27 cellular contexts compared by ENCODE assay signal in genomic region chr14:101903111-101903561, GRCh38.
DNase-seq lines count a peak whose midpoint lies in the region; FAIRE-seq and TF ChIP-seq lines count a peak whose summit lies in the region.
"Had no signal": no experiment of that assay in that cellular context is flagged by ENCODE, and none has a peak within 500 bp of the region (broad histone marks: within the 10 kb centered on the region; RNA-seq: fewer than 3 reads in every experiment).

No MANE protein-coding gene starts in this region.

- FAIRE-seq in GM12891 (lab: Jason Lieb, UNC), result no peak
- FAIRE-seq: kidney, RCC 7860 had no signal

- peaks cover 94% of the 10 kb centered on the region for H3K36me3 Mint-ChIP-seq in activated T-cell treated with anti-CD3 and anti-CD28 coated beads, Interleukin-2, amount 50 U/mL, for 24 hours (ENCODE audit: low read depth)
- peaks cover 75% of the 10 kb centered on the region for H3K36me3 Mint-ChIP-seq in activated CD4-positive, alpha-beta memory T cell treated with anti-CD3 and anti-CD28 coated beads, Interleukin-2, amount 10 ng/mL, durations not matched to agents 7 days and 5 days (ENCODE audit: low read depth)

- no peak overlapping the region for H3K27ac ChIP-seq in substantia nigra (ENCODE audit: low read depth, low read length, poor library complexity, severe bottlenecking)
- H3K27ac ChIP-seq: skin epidermis, stomach, upper lobe of right lung had no signal

- no peak for TF ChIP-seq POLR2A in GM12891 (IDR thresholded peaks at IDR 0.05; ENCODE audit: low read depth, low read length)

- peak overlapping the region; percentile 71 for H3K27ac Mint-ChIP-seq in activated T-cell treated with anti-CD3 and anti-CD28 coated beads, Interleukin-2, amount 50 U/mL, for 24 hours
- H3K27ac Mint-ChIP-seq in activated CD4-positive, alpha-beta memory T cell treated with anti-CD3 and anti-CD28 coated beads, Interleukin-2, amount 10 ng/mL, durations not matched to agents 7 days and 5 days, result no peak overlapping the region
- H3K27ac Mint-ChIP-seq: activated B cell treated with CpG ODN at 0.5 μM for 24 hours had no signal

- peak; percentile 13 for DNase-seq in activated T-cell treated with anti-CD3 and anti-CD28 coated beads, Interleukin-2, amount 50 U/mL, for 24 hours
- DNase-seq in activated T-cell treated with anti-CD3 and anti-CD28 coated beads, Interleukin-2, amount 50 U/mL, for 1 hour, result no peak
- DNase-seq in globus pallidus (ENCODE audit: low spot score), result peak; percentile 77
- peak; percentile 78 for DNase-seq in mesenteric fat pad (ENCODE audit: low spot score)
- DNase-seq in substantia nigra (lab: John Stamatoyannopoulos, UW), result peak in 43 of 49 donors; percentile 5 to 88 (median 68)
- no peak for DNase-seq in EL
- no peak for DNase-seq in GM12891 (ENCODE audit: insufficient read length, low spot score)
- DNase-seq in activated CD4-positive, alpha-beta memory T cell treated with anti-CD3 and anti-CD28 coated beads, Interleukin-2, amount 10 ng/mL, durations not matched to agents 7 days and 5 days, result no peak
- DNase-seq: activated B cell treated with CpG ODN at 0.5 μM for 24 hours; activated CD4-positive, alpha-beta T cell treated with anti-CD3 and anti-CD28 coated beads, Interleukin-2, amount 50 U/mL, for 48 hours; activated T-cell treated with anti-CD3 and anti-CD28 coated beads, Interleukin-2, amount 50 U/mL, for 4 hours; BE2C; Caco-2; dermis blood vessel endothelial cell; Kasumi-1; kidney; mesenchymal stem cell; natural killer cell; NCI-H1092 treated with DMSO at 0.1 percent for 48 hours; NCI-H2081 treated with DMSO at 0.1 percent for 48 hours; NCI-H446; stimulated activated CD4-positive, alpha-beta T cell treated with anti-CD3 and anti-CD28 coated beads, Interleukin-4, amount 100 ng/mL, for 24 hours; stomach; upper lobe of right lung had no signal

- POLR2A ChIA-PET in activated CD4-positive, alpha-beta memory T cell treated with anti-CD3 and anti-CD28 coated beads, Interleukin-2, amount 10 ng/mL, durations not matched to agents 7 days and 5 days (lab: Charles Lee), result interaction anchor here (1.2 kb wide), 1 partner anchor 11 kb away, joined by 4 read pairs; no protein-coding TSS in a partner anchor

- H3K9me3 Mint-ChIP-seq in activated T-cell treated with anti-CD3 and anti-CD28 coated beads, Interleukin-2, amount 50 U/mL, for 24 hours, result no peaks in the 10 kb centered on the region
- H3K9me3 Mint-ChIP-seq in activated CD4-positive, alpha-beta memory T cell treated with anti-CD3 and anti-CD28 coated beads, Interleukin-2, amount 10 ng/mL, durations not matched to agents 7 days and 5 days, result no peaks in the 10 kb centered on the region
- H3K9me3 Mint-ChIP-seq: activated B cell treated with CpG ODN at 0.5 μM for 24 hours; activated naive CD4-positive, alpha-beta T cell treated with anti-CD3 and anti-CD28 coated beads, Interleukin-2, amount 50 U/mL, for 24 hours; activated T-cell treated with anti-CD3 and anti-CD28 coated beads, Interleukin-2, amount 50 U/mL, for 4 hours; natural killer cell had no signal

- H3K27me3 Mint-ChIP-seq in activated T-cell treated with anti-CD3 and anti-CD28 coated beads, Interleukin-2, amount 50 U/mL, for 24 hours, result no peaks in the 10 kb centered on the region
- H3K27me3 Mint-ChIP-seq in activated CD4-positive, alpha-beta memory T cell treated with anti-CD3 and anti-CD28 coated beads, Interleukin-2, amount 10 ng/mL, durations not matched to agents 7 days and 5 days, result no peaks in the 10 kb centered on the region
- H3K27me3 Mint-ChIP-seq: activated B cell treated with CpG ODN at 0.5 μM for 24 hours; activated naive CD4-positive, alpha-beta T cell treated with anti-CD3 and anti-CD28 coated beads, Interleukin-2, amount 50 U/mL, for 24 hours had no signal

- CTCF ChIA-PET in activated CD4-positive, alpha-beta memory T cell treated with anti-CD3 and anti-CD28 coated beads, Interleukin-2, amount 10 ng/mL, durations not matched to agents 7 days and 5 days (lab: Charles Lee), result no interaction called here

- no peaks in the 10 kb centered on the region for H3K4me1 Mint-ChIP-seq in activated T-cell treated with anti-CD3 and anti-CD28 coated beads, Interleukin-2, amount 50 U/mL, for 24 hours (ENCODE audit: low read depth)
- no peaks in the 10 kb centered on the region for H3K4me1 Mint-ChIP-seq in activated CD4-positive, alpha-beta memory T cell treated with anti-CD3 and anti-CD28 coated beads, Interleukin-2, amount 10 ng/mL, durations not matched to agents 7 days and 5 days
- H3K4me1 Mint-ChIP-seq: activated B cell treated with CpG ODN at 0.5 μM for 24 hours; activated naive CD4-positive, alpha-beta T cell treated with anti-CD3 and anti-CD28 coated beads, Interleukin-2, amount 50 U/mL, for 24 hours had no signal

- H3K4me3 Mint-ChIP-seq in activated T-cell treated with anti-CD3 and anti-CD28 coated beads, Interleukin-2, amount 50 U/mL, for 24 hours, result no peak overlapping the region
- H3K4me3 Mint-ChIP-seq in activated CD4-positive, alpha-beta memory T cell treated with anti-CD3 and anti-CD28 coated beads, Interleukin-2, amount 10 ng/mL, durations not matched to agents 7 days and 5 days, result no peak overlapping the region
- H3K4me3 Mint-ChIP-seq: activated B cell treated with CpG ODN at 0.5 μM for 24 hours; activated naive CD4-positive, alpha-beta T cell treated with anti-CD3 and anti-CD28 coated beads, Interleukin-2, amount 50 U/mL, for 24 hours; activated T-cell treated with anti-CD3 and anti-CD28 coated beads, Interleukin-2, amount 50 U/mL, for 4 hours; natural killer cell had no signal

TF ChIP-seq in GM12891, 5 proteins besides CTCF, POLR2A, EP300 and RAD21:
- TF ChIP-seq POLR2AphosphoS5 (IDR thresholded peaks at IDR 0.05; ENCODE audit: low read depth, low read length), result no peak
- no peak for TF ChIP-seq POU2F2 (IDR thresholded peaks at IDR 0.05; ENCODE audit: low read depth, low read length)
- no peak for TF ChIP-seq SPI1 (IDR thresholded peaks at IDR 0.05; ENCODE audit: low read depth, low read length)
- no peak for TF ChIP-seq PAX5 (IDR thresholded peaks at IDR 0.05; ENCODE audit: insufficient read depth, low read length, severe bottlenecking)
- TF ChIP-seq TAF1 (IDR thresholded peaks at IDR 0.05; ENCODE audit: low read depth, low read length), result no peak

Comparison
In these comparisons a context has a peak if more than half of its experiments do, and no peak if none do; other contexts are left out.
1. DNase-seq: peak in activated T-cell treated with anti-CD3 and anti-CD28 coated beads, Interleukin-2, amount 50 U/mL, for 24 hours (single experiment), globus pallidus (single experiment), mesenteric fat pad (single experiment) and substantia nigra (43 of 49); none in activated T-cell treated with anti-CD3 and anti-CD28 coated beads, Interleukin-2, amount 50 U/mL, for 1 hour (single experiment), EL (single experiment), GM12891 (single experiment) and activated CD4-positive, alpha-beta memory T cell treated with anti-CD3 and anti-CD28 coated beads, Interleukin-2, amount 10 ng/mL, durations not matched to agents 7 days and 5 days (single experiment).